8 cellular contexts compared by ENCODE assay signal in the genomic region with DNA sequence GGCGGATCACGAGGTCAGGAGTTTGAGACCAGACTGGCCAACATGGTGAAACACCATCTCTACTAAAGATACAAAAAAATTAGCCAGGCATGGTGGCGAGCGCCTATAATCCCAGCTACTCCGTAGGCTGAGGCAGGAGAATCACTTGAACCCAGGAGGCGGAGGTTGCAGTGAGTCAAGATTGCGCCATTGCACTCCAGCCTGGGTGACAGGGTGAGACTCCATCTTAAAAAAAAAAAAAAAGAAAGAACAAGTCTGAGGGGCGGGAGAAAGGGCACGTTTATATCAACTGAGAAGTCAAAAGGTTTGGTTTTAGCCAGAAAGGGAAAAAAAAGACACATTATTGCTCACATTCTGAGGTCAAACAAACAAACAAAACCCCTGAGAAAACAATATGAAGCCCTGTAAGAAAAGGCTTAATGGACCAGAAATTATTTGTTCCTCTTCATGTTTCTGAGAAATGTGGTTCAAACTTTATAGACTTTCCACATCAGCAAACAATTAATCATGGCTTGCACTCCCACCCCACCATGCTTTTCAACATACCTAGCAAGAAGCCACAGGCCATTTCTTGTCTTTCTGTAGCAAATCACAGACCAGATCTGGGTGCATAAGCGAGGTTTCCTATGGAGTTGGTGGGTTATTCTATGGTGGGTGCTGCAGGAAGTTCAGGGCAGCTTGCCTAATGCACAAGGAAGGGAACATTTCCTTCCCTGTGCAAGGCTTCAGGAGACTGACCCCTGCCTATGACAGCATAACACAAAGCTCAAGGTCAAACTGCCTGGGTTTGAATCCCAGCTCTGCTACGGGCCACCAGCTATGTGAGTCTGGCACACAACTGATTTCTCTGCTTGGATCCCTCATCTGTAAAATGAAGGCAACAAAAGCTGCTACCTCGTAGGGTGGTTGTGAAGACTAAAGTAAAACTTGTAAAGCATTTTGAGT.
DNase-seq lines count a peak whose midpoint lies in the region; ATAC-seq and TF ChIP-seq lines count a peak whose summit lies in the region.
"Had no signal": no experiment of that assay in that cellular context is flagged by ENCODE, and none has a peak within 500 bp of the region (broad histone marks: within the 10 kb centered on the region; RNA-seq: fewer than 3 reads in every experiment).

No MANE protein-coding gene starts in this region.

- H4K8ac ChIP-seq in H9 (replicated peaks; ENCODE audit: insufficient read length, low read depth, low read length): no peak overlapping the region

- no peak overlapping the region for H3K23ac ChIP-seq in H9 (ENCODE audit: insufficient read length, low read depth, low read length)

- no peaks in the 10 kb centered on the region for H3K79me2 ChIP-seq in H9 (ENCODE audit: insufficient read depth, low read length)
- H3K79me2 ChIP-seq in Karpas-422 (ENCODE audit: low read length): no peaks in the 10 kb centered on the region

- H3K9me2 ChIP-seq in Karpas-422 (replicated peaks; ENCODE audit: insufficient read depth, low read length): no peaks in the 10 kb centered on the region

- no peak overlapping the region for H2BK15ac ChIP-seq in H9 (ENCODE audit: low read depth, low read length)

- no peaks in the 10 kb centered on the region for H3K9me3 Mint-ChIP-seq in H9

- H4K5ac ChIP-seq in H9 (ENCODE audit: insufficient read length, low read depth, low read length): no peak overlapping the region

- no peak for TF ChIP-seq CTCF in astrocyte of the cerebellum (IDR thresholded peaks at IDR 0.05; ENCODE audit: low read depth, low read length, missing control alignments)
- TF ChIP-seq CTCF in left lung (IDR thresholded peaks at IDR 0.05): no peak
- TF ChIP-seq CTCF in thoracic aorta (IDR thresholded peaks at IDR 0.05): no peak
- TF ChIP-seq CTCF in H9 (conservative IDR thresholded peaks at IDR 0.05): no peak

- intact Hi-C loops in left lung (cut with DNase I): no loop called here

- no peaks in the 10 kb centered on the region for H4K20me1 ChIP-seq in H9 (ENCODE audit: control insufficient read depth, insufficient read depth, insufficient read length)
- H4K20me1 ChIP-seq in Karpas-422 (ENCODE audit: insufficient read depth, low read depth, low read length): no peaks in the 10 kb centered on the region

- H2BK120ac ChIP-seq in H9 (ENCODE audit: low read depth, low read length, poor library complexity, severe bottlenecking): no peak overlapping the region

- no CpG with 5 or more reads among the region's 12 CpGs for WGBS in H9 (ENCODE audit: extremely low coverage, insufficient read length, low lambda C conversion rate)

- H3K27ac Mint-ChIP-seq in H9: no peak overlapping the region
- H3K27ac Mint-ChIP-seq: activated CD8-positive, alpha-beta T cell treated with anti-CD3 and anti-CD28 coated beads, Interleukin-2, amount 10 ng/mL, durations not matched to agents 7 days and 5 days had no signal

- no peak overlapping the region for H3T11ph ChIP-seq in H9 (ENCODE audit: low read length)

- H3K36me3 ChIP-seq in left lung (no peaks in the 10 kb centered on the region), thoracic aorta (no peaks in the 10 kb centered on the region), Karpas-422 (ENCODE audit: insufficient read depth, low read length) (no peaks in the 10 kb centered on the region)

- H3K4ac ChIP-seq in H9 (ENCODE audit: low read depth, low read length): no peak overlapping the region

- H3K27ac ChIP-seq in left lung: peak overlapping the region; percentile 74 to 86
- H3K27ac ChIP-seq in thoracic aorta: peak overlapping the region; percentile 63 to 89
- H3K27ac ChIP-seq in H9 (ENCODE audit: insufficient read length, low read depth, low read length): no peak overlapping the region
- H3K27ac ChIP-seq in Karpas-422 (ENCODE audit: low read length): no peak overlapping the region

- H3K27me3 ChIP-seq in left lung (no peaks in the 10 kb centered on the region), thoracic aorta (replicated peaks; ENCODE audit: insufficient read depth) (no peaks in the 10 kb centered on the region), H9 (ENCODE audit: insufficient read depth, low read length) (no peaks in the 10 kb centered on the region), Karpas-422 (ENCODE audit: low read length) (no peaks in the 10 kb centered on the region)

- H3K4me3 Mint-ChIP-seq in H9: no peak overlapping the region
- H3K4me3 Mint-ChIP-seq: activated CD8-positive, alpha-beta T cell treated with anti-CD3 and anti-CD28 coated beads, Interleukin-2, amount 10 ng/mL, durations not matched to agents 7 days and 5 days had no signal

- peaks cover 4% of the 10 kb centered on the region for H3K27me3 Mint-ChIP-seq in H9 (ENCODE audit: low read depth)

- no peaks in the 10 kb centered on the region for H3K79me1 ChIP-seq in H9 (ENCODE audit: insufficient read depth, low read depth, low read length, poor library complexity, severe bottlenecking)

- H2AFZ ChIP-seq in H9 (ENCODE audit: low read length) (no peak overlapping the region), Karpas-422 (ENCODE audit: low read length) (no peak overlapping the region)

- H3K18ac ChIP-seq in H9 (ENCODE audit: insufficient read length, low read depth, low read length): no peak overlapping the region

- H3K4me1 ChIP-seq in left lung: peaks cover 9 to 42% of the 10 kb centered on the region in 2 donors
- peaks cover 21 to 48% of the 10 kb centered on the region in 2 donors for H3K4me1 ChIP-seq in thoracic aorta (ENCODE audit: control insufficient read depth in 1 of 2, low read depth in 2 of 2)
- H3K4me1 ChIP-seq in H9 (ENCODE audit: insufficient read depth, low read length): no peaks in the 10 kb centered on the region
- H3K4me1 ChIP-seq in Karpas-422 (ENCODE audit: low read length): no peaks in the 10 kb centered on the region

- H2BK12ac ChIP-seq in H9 (ENCODE audit: insufficient read length, low read depth, low read length): no peak overlapping the region

- H3K14ac ChIP-seq in H9 (ENCODE audit: insufficient read depth, low read length): no peak overlapping the region

- H3K9me3 ChIP-seq in left lung: no peaks in the 10 kb centered on the region
- no peaks in the 10 kb centered on the region for H3K9me3 ChIP-seq in thoracic aorta
- H3K9me3 ChIP-seq in H9 (ENCODE audit: control insufficient read depth, low read depth, low read length): no peaks in the 10 kb centered on the region
- no peaks in the 10 kb centered on the region for H3K9me3 ChIP-seq in Karpas-422 (ENCODE audit: low read length)

- H3K36me3 Mint-ChIP-seq in H9 (ENCODE audit: insufficient read depth in 1 of 3, low read depth in 3 of 3): no peaks in the 10 kb centered on the region

- in situ Hi-C loops in astrocyte of the cerebellum (cut with HindIII; ENCODE audit: low sequenced_read_pairs): no loop called here

- no peak overlapping the region for H2BK5ac ChIP-seq in H9 (ENCODE audit: insufficient read length, low read length)

- no peak overlapping the region for H3K4me3 ChIP-seq in astrocyte of the cerebellum (ENCODE audit: low read depth, low read length)
- no peak overlapping the region for H3K4me3 ChIP-seq in left lung
- H3K4me3 ChIP-seq in thoracic aorta: no peak overlapping the region
- no peak overlapping the region for H3K4me3 ChIP-seq in Karpas-422 (ENCODE audit: low read length)

- H2BK20ac ChIP-seq in H9 (ENCODE audit: low read depth, low read length, poor library complexity, severe bottlenecking): no peak overlapping the region

- ATAC-seq in left lung: no peak
- ATAC-seq in thoracic aorta (ENCODE audit: insufficient number of reproducible peaks, low FRiP score, low read depth): no peak
- ATAC-seq in HG02623 (IDR thresholded peaks at IDR 0.05; ENCODE audit: unreplicated experiment): no peak

- DNase-seq in Kasumi-1 (lab: John Stamatoyannopoulos, UW) (peak; percentile 36 to 48), astrocyte of the cerebellum (ENCODE audit: low read depth) (peak; percentile 78), left lung (no peak), thoracic aorta (ENCODE audit: low spot score) (no peak), H9 (no peak), Karpas-422 (no peak)

- H3K23me2 ChIP-seq in H9 (ENCODE audit: insufficient read length, low read depth, low read length, poor library complexity, severe bottlenecking): no peaks in the 10 kb centered on the region

- no peak overlapping the region for H4K91ac ChIP-seq in H9 (ENCODE audit: insufficient read length, low read depth, low read length)

- no peak overlapping the region for H3K56ac ChIP-seq in H9 (ENCODE audit: insufficient read length, low read depth, low read length)

- peaks cover 12 to 17% of the 10 kb centered on the region in 2 experiments for H3K4me1 Mint-ChIP-seq in H9

- H3K9ac ChIP-seq in H9 (ENCODE audit: extremely low read depth, insufficient read length, low read length) (no peak overlapping the region), Karpas-422 (ENCODE audit: low read length) (no peak overlapping the region)

- H2AK5ac ChIP-seq in H9 (ENCODE audit: insufficient read length, low read length): no peak overlapping the region

- H3K4me2 ChIP-seq in H9 (ENCODE audit: insufficient read depth, insufficient read length, low read length) (no peak overlapping the region), Karpas-422 (ENCODE audit: low read depth, low read length, poor library complexity, severe bottlenecking) (no peak overlapping the region)

Comparison
In these comparisons a context has a peak if more than half of its experiments do, and no peak if none do; other contexts are left out.
1. DNase-seq: peak in Kasumi-1 (2 of 2) and astrocyte of the cerebellum (single experiment); none in left lung (0 of 2), thoracic aorta (single experiment), H9 (single experiment) and Karpas-422 (single experiment).
2. H3K27ac ChIP-seq: peak in left lung (2 of 2) and thoracic aorta (2 of 2); none in H9 (single experiment) and Karpas-422 (single experiment).